ENCODE assay signal across 1 cellular context in the genomic region with DNA sequence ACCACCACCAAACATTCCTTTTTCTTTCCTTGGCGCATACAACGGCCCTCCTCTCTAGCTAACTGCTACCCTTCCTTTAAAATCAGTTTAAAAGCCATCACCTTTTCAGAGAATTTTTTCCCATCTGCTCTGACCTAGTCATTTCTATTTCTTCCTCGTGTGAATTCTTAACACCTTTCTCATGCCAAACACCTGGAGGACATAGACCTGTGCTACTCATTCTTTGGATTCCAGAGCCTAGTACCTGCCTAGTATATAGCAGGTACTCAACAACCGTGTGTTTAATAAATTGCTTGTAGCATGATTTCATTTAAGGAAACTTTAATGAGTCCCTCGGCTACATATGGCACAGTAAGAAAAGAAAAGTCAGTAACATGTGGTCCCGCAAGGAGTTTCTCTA.
TF ChIP-seq lines count a peak whose summit lies in the region.

No MANE protein-coding gene starts in this region.

TF ChIP-seq in GM23338, 12 proteins besides CTCF, POLR2A, EP300 and RAD21:
- TF ChIP-seq, protein P1, sequence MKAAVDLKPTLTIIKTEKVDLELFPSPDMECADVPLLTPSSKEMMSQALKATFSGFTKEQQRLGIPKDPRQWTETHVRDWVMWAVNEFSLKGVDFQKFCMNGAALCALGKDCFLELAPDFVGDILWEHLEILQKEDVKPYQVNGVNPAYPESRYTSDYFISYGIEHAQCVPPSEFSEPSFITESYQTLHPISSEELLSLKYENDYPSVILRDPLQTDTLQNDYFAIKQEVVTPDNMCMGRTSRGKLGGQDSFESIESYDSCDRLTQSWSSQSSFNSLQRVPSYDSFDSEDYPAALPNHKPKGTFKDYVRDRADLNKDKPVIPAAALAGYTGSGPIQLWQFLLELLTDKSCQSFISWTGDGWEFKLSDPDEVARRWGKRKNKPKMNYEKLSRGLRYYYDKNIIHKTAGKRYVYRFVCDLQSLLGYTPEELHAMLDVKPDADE (IDR thresholded peaks at IDR 0.05): no peak
- TF ChIP-seq, protein P2, sequence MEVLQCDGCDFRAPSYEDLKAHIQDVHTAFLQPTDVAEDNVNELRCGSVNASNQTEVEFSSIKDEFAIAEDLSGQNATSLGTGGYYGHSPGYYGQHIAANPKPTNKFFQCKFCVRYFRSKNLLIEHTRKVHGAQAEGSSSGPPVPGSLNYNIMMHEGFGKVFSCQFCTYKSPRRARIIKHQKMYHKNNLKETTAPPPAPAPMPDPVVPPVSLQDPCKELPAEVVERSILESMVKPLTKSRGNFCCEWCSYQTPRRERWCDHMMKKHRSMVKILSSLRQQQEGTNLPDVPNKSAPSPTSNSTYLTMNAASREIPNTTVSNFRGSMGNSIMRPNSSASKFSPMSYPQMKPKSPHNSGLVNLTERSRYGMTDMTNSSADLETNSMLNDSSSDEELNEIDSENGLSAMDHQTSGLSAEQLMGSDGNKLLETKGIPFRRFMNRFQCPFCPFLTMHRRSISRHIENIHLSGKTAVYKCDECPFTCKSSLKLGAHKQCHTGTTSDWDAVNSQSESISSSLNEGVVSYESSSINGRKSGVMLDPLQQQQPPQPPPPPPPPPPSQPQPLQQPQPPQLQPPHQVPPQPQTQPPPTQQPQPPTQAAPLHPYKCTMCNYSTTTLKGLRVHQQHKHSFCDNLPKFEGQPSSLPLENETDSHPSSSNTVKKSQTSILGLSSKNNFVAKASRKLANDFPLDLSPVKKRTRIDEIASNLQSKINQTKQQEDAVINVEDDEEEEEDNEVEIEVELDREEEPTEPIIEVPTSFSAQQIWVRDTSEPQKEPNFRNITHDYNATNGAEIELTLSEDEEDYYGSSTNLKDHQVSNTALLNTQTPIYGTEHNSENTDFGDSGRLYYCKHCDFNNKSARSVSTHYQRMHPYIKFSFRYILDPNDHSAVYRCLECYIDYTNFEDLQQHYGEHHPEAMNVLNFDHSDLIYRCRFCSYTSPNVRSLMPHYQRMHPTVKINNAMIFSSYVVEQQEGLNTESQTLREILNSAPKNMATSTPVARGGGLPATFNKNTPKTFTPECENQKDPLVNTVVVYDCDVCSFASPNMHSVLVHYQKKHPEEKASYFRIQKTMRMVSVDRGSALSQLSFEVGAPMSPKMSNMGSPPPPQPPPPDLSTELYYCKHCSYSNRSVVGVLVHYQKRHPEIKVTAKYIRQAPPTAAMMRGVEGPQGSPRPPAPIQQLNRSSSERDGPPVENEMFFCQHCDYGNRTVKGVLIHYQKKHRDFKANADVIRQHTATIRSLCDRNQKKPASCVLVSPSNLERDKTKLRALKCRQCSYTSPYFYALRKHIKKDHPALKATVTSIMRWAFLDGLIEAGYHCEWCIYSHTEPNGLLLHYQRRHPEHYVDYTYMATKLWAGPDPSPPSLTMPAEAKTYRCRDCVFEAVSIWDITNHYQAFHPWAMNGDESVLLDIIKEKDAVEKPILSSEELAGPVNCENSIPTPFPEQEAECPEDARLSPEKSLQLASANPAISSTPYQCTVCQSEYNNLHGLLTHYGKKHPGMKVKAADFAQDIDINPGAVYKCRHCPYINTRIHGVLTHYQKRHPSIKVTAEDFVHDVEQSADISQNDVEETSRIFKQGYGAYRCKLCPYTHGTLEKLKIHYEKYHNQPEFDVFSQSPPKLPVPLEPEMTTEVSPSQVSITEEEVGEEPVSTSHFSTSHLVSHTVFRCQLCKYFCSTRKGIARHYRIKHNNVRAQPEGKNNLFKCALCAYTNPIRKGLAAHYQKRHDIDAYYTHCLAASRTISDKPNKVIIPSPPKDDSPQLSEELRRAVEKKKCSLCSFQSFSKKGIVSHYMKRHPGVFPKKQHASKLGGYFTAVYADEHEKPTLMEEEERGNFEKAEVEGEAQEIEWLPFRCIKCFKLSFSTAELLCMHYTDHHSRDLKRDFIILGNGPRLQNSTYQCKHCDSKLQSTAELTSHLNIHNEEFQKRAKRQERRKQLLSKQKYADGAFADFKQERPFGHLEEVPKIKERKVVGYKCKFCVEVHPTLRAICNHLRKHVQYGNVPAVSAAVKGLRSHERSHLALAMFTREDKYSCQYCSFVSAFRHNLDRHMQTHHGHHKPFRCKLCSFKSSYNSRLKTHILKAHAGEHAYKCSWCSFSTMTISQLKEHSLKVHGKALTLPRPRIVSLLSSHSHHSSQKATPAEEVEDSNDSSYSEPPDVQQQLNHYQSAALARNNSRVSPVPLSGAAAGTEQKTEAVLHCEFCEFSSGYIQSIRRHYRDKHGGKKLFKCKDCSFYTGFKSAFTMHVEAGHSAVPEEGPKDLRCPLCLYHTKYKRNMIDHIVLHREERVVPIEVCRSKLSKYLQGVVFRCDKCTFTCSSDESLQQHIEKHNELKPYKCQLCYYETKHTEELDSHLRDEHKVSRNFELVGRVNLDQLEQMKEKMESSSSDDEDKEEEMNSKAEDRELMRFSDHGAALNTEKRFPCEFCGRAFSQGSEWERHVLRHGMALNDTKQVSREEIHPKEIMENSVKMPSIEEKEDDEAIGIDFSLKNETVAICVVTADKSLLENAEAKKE (CRISPR knock-in tag; IDR thresholded peaks at IDR 0.05): no peak
- TF ChIP-seq NANOG (IDR thresholded peaks at IDR 0.05; ENCODE audit: borderline replicate concordance) (no peak), REST (IDR thresholded peaks at IDR 0.05; ENCODE audit: unreplicated experiment) (no peak), JUNB (IDR thresholded peaks at IDR 0.05; ENCODE audit: unreplicated experiment) (no peak), POLR2AphosphoS5 (IDR thresholded peaks at IDR 0.05; ENCODE audit: low read depth) (no peak), ZNF331 (CRISPR knock-in tag; IDR thresholded peaks at IDR 0.05; ENCODE audit: low read depth) (no peak), STAT1 (IDR thresholded peaks at IDR 0.05; ENCODE audit: unreplicated experiment) (no peak), EZH2phosphoT487 (IDR thresholded peaks at IDR 0.05; ENCODE audit: unreplicated experiment) (no peak), EZH2 (IDR thresholded peaks at IDR 0.05; ENCODE audit: low read depth, unreplicated experiment) (no peak), ZNF114 (CRISPR knock-in tag; IDR thresholded peaks at IDR 0.05) (no peak), CREB1 (CRISPR knock-in tag; IDR thresholded peaks at IDR 0.05; ENCODE audit: low read depth) (no peak)
